1 cellular context compared by ENCODE assay signal in the genomic region with DNA sequence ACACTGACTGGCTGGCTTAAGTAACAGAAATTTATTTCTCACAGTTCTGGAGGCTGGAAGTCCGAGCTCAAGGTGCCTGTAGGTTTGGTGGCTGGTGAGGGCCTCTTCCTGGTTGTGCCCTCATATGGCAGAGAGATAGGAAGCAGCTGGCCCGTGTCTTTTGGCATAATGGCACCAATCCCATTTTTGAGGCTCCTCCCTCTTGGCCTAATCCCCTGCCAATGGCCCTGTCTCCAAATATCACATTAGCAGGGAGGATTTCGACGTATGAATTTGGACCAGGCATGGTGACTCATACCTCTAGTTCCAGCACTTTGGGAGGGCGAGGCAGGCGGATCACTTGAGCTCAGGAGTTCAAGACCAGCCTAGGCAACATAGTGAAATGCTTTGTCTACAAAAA.
TF ChIP-seq lines count a peak whose summit lies in the region.

No MANE protein-coding gene starts in this region.

TF ChIP-seq in HEK293, 187 proteins besides CTCF, POLR2A, EP300 and RAD21 (continued from another document):
- TF ChIP-seq, protein P1, sequence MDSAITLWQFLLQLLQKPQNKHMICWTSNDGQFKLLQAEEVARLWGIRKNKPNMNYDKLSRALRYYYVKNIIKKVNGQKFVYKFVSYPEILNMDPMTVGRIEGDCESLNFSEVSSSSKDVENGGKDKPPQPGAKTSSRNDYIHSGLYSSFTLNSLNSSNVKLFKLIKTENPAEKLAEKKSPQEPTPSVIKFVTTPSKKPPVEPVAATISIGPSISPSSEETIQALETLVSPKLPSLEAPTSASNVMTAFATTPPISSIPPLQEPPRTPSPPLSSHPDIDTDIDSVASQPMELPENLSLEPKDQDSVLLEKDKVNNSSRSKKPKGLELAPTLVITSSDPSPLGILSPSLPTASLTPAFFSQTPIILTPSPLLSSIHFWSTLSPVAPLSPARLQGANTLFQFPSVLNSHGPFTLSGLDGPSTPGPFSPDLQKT (IDR thresholded peaks at IDR 0.05; ENCODE audit: borderline replicate concordance, low read depth, low read length): no peak
- TF ChIP-seq, protein P2, sequence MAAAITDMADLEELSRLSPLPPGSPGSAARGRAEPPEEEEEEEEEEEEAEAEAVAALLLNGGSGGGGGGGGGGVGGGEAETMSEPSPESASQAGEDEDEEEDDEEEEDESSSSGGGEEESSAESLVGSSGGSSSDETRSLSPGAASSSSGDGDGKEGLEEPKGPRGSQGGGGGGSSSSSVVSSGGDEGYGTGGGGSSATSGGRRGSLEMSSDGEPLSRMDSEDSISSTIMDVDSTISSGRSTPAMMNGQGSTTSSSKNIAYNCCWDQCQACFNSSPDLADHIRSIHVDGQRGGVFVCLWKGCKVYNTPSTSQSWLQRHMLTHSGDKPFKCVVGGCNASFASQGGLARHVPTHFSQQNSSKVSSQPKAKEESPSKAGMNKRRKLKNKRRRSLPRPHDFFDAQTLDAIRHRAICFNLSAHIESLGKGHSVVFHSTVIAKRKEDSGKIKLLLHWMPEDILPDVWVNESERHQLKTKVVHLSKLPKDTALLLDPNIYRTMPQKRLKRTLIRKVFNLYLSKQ (tag by site-specific recombination; IDR thresholded peaks at IDR 0.05; ENCODE audit: borderline replicate concordance): no peak
- TF ChIP-seq MEIS1 (CRISPR knock-in tag; IDR thresholded peaks at IDR 0.05; ENCODE audit: borderline replicate concordance) (no peak), ZNF629 (tag by site-specific recombination; IDR thresholded peaks at IDR 0.05) (peak; percentile 40; the same call in 1 of the 2 replicates), ZSCAN16 (tag by site-specific recombination; IDR thresholded peaks at IDR 0.05) (no peak), ZNF391 (tag by site-specific recombination; IDR thresholded peaks at IDR 0.05; ENCODE audit: borderline replicate concordance, low read depth) (no peak), ZNF404 (tag by site-specific recombination; IDR thresholded peaks at IDR 0.05) (no peak), ZNF510 (tag by site-specific recombination; IDR thresholded peaks at IDR 0.05; ENCODE audit: insufficient replicate concordance) (peak; percentile 88), ZNF324 (tag by site-specific recombination; IDR thresholded peaks at IDR 0.05) (no peak), BCL11A (tag by site-specific recombination; IDR thresholded peaks at IDR 0.05; ENCODE audit: low read depth) (no peak), ZNF548 (tag by site-specific recombination; IDR thresholded peaks at IDR 0.05) (peak; percentile 93), KLF1 (tag by site-specific recombination; IDR thresholded peaks at IDR 0.05) (peak; percentile 40; the same call in 1 of the 2 replicates), ZNF514 (tag by site-specific recombination; IDR thresholded peaks at IDR 0.05) (no peak)
- TF ChIP-seq, protein P3, sequence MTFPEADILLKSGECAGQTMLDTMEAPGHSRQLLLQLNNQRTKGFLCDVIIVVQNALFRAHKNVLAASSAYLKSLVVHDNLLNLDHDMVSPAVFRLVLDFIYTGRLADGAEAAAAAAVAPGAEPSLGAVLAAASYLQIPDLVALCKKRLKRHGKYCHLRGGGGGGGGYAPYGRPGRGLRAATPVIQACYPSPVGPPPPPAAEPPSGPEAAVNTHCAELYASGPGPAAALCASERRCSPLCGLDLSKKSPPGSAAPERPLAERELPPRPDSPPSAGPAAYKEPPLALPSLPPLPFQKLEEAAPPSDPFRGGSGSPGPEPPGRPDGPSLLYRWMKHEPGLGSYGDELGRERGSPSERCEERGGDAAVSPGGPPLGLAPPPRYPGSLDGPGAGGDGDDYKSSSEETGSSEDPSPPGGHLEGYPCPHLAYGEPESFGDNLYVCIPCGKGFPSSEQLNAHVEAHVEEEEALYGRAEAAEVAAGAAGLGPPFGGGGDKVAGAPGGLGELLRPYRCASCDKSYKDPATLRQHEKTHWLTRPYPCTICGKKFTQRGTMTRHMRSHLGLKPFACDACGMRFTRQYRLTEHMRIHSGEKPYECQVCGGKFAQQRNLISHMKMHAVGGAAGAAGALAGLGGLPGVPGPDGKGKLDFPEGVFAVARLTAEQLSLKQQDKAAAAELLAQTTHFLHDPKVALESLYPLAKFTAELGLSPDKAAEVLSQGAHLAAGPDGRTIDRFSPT (tag by site-specific recombination; IDR thresholded peaks at IDR 0.05): no peak
- TF ChIP-seq, protein P4, sequence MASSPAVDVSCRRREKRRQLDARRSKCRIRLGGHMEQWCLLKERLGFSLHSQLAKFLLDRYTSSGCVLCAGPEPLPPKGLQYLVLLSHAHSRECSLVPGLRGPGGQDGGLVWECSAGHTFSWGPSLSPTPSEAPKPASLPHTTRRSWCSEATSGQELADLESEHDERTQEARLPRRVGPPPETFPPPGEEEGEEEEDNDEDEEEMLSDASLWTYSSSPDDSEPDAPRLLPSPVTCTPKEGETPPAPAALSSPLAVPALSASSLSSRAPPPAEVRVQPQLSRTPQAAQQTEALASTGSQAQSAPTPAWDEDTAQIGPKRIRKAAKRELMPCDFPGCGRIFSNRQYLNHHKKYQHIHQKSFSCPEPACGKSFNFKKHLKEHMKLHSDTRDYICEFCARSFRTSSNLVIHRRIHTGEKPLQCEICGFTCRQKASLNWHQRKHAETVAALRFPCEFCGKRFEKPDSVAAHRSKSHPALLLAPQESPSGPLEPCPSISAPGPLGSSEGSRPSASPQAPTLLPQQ (tag by site-specific recombination; IDR thresholded peaks at IDR 0.05): no peak
- TF ChIP-seq, protein P5, sequence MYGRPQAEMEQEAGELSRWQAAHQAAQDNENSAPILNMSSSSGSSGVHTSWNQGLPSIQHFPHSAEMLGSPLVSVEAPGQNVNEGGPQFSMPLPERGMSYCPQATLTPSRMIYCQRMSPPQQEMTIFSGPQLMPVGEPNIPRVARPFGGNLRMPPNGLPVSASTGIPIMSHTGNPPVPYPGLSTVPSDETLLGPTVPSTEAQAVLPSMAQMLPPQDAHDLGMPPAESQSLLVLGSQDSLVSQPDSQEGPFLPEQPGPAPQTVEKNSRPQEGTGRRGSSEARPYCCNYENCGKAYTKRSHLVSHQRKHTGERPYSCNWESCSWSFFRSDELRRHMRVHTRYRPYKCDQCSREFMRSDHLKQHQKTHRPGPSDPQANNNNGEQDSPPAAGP (tag by site-specific recombination; IDR thresholded peaks at IDR 0.05): 0 out of 2 replicates have a peak, but pooled peaks have one; percentile 53
